In genomic region chr18:79507546-79508480, GRCh38 we compare ENCODE assay signal across 7 cellular contexts.
A peak's percentile ranks its signal among the peaks of the same experiment; 100 is the strongest.
DNase-seq lines count a peak whose midpoint lies in the region; ATAC-seq, FAIRE-seq and TF ChIP-seq lines count a peak whose summit lies in the region.

No MANE protein-coding gene starts in this region.

- no peaks in the 10 kb centered on the region for H3K9me3 ChIP-seq in RWPE2 (ENCODE audit: severe bottlenecking)
- no peaks in the 10 kb centered on the region for H3K9me3 ChIP-seq in esophagus squamous epithelium
- H3K9me3 ChIP-seq in muscle layer of colon (ENCODE audit: low read length): no peaks in the 10 kb centered on the region
- H3K9me3 ChIP-seq in uterus: no peaks in the 10 kb centered on the region

- TF ChIP-seq POLR2A in esophagus squamous epithelium (IDR thresholded peaks at IDR 0.05): no peak
- TF ChIP-seq POLR2A in uterus (IDR thresholded peaks at IDR 0.05): no peak

- H3K36me3 ChIP-seq in RWPE2 (ENCODE audit: low read depth): no peaks in the 10 kb centered on the region
- H3K36me3 ChIP-seq in esophagus squamous epithelium: peaks cover 0 to 6% (median 0%) of the 10 kb centered on the region in 3 donors
- peaks cover 4% of the 10 kb centered on the region for H3K36me3 ChIP-seq in muscle layer of colon (ENCODE audit: insufficient read depth, low read length)
- no peaks in the 10 kb centered on the region for H3K36me3 ChIP-seq in uterus

- peak overlapping the region; percentile 47 for H3K9ac ChIP-seq in muscle layer of colon (ENCODE audit: low read length)

- ATAC-seq in RWPE2 (ENCODE audit: low read depth): peak; percentile 47

- H3K27me3 ChIP-seq in RWPE2 (ENCODE audit: insufficient read depth, poor library complexity, severe bottlenecking) (no peaks in the 10 kb centered on the region), esophagus squamous epithelium (peaks cover 0 to 12% (median 0%) of the 10 kb centered on the region in 4 donors), muscle layer of colon (ENCODE audit: control insufficient read depth in 1 of 2, insufficient read depth in 2 of 2, low read length in 2 of 2) (no peaks in the 10 kb centered on the region), uterus (no peaks in the 10 kb centered on the region)

- no peak for TF ChIP-seq CTCF in RWPE2 (IDR thresholded peaks at IDR 0.05; ENCODE audit: poor library complexity, severe bottlenecking)
- TF ChIP-seq CTCF in esophagus squamous epithelium (IDR thresholded peaks at IDR 0.05): no peak
- no peak for TF ChIP-seq CTCF in uterus (IDR thresholded peaks at IDR 0.05)

- no peak overlapping the region for H3K27ac ChIP-seq in RWPE2 (ENCODE audit: poor library complexity, severe bottlenecking)
- peak overlapping the region; percentile 46 to 92 (median 82) for H3K27ac ChIP-seq in esophagus squamous epithelium
- peak overlapping the region; percentile 97 for H3K27ac ChIP-seq in muscle layer of colon (ENCODE audit: low read depth, low read length)
- H3K27ac ChIP-seq in uterus: peak overlapping the region; percentile 87 to 91

- peak; percentile 52 for FAIRE-seq in GM19239 (lab: Jason Lieb, UNC)

- no peak for DNase-seq in GM19239 (ENCODE audit: insufficient read length, low spot score)
- DNase-seq in RWPE2 (ENCODE audit: low spot score): peak; percentile 32
- DNase-seq in esophagus squamous epithelium (lab: John Stamatoyannopoulos, UW): no peak
- DNase-seq in uterus: peak; percentile 79 to 87
- DNase-seq in LoVo (ENCODE audit: low spot score): no peak
- DNase-seq in H4 (ENCODE audit: low spot score): no peak

- intact Hi-C loops in esophagus squamous epithelium (cut with DNase I): no loop called here
- intact Hi-C loops in uterus (cut with DNase I; ENCODE audit: low total_unique reads): no loop called here

- 30 to 33% methylated on average over 33 to 40 of the region's 46 CpGs for WGBS in esophagus squamous epithelium, 2 donors

- H3K4me1 ChIP-seq in RWPE2 (ENCODE audit: insufficient read depth, poor library complexity, severe bottlenecking) (no peaks in the 10 kb centered on the region), esophagus squamous epithelium (peaks cover 17 to 32% (median 18%) of the 10 kb centered on the region in 3 donors), muscle layer of colon (ENCODE audit: insufficient read depth, low read length) (peaks cover 33% of the 10 kb centered on the region), uterus (peaks cover 7 to 9% of the 10 kb centered on the region in 2 donors)

- H3K4me3 ChIP-seq in RWPE2 (ENCODE audit: severe bottlenecking) (no peak overlapping the region), esophagus squamous epithelium (peak overlapping the region; percentile 10 to 58 (median 40)), muscle layer of colon (ENCODE audit: low read depth in 1 of 2, low read length in 2 of 2) (peak overlapping the region; percentile 53 to 74), uterus (peak overlapping the region; percentile 22 to 40)

Comparison
In these comparisons a context has a peak if more than half of its experiments do, and no peak if none do; other contexts are left out.
1. DNase-seq: peak in RWPE2 (single experiment) and uterus (2 of 2); none in GM19239 (single experiment), esophagus squamous epithelium (single experiment), LoVo (single experiment) and H4 (single experiment).